9 cellular contexts compared by ENCODE assay signal in the genomic region with DNA sequence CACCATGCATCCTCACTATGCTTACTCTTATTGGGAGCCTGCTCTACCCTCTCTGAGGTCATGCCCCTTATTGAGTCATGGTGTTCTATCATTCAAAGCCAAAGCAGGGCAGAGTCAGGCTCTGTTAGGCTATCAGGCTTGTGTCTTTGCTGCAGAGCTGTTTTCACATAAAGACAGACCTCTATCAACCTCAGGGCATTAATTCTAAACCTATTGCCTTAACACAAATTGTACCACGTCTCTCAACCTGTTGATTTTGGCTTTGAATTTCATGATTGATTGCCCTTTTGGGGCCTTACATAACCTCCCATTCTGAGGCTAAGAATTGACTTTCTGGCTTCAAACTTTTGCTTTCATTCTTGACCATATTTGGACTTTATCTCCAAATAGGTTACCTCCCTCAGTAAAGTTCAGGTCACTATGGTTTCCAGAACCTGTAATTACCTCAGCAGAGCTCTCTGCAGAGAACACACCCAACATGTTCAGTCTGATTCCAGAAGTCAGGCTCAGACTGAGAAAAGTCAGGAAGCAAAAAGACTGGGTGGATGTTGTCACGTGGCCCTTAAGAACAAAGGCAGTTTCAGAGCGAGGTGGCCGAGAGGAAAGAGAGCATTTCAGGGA.
A peak's percentile ranks its signal among the peaks of the same experiment; 100 is the strongest.
DNase-seq lines count a peak whose midpoint lies in the region; ATAC-seq, FAIRE-seq and TF ChIP-seq lines count a peak whose summit lies in the region.
"Had no signal": no experiment of that assay in that cellular context is flagged by ENCODE, and none has a peak within 500 bp of the region (broad histone marks: within the 10 kb centered on the region; RNA-seq: fewer than 3 reads in every experiment).

No MANE protein-coding gene starts in this region.

- H3K4me3 ChIP-seq in SJSA1 (no peak overlapping the region), cardiac muscle cell (no peak overlapping the region)

- peaks cover 39% of the 10 kb centered on the region for H3K4me1 ChIP-seq in SJSA1 (replicated peaks)
- peaks cover 31% of the 10 kb centered on the region for H3K4me1 ChIP-seq in cardiac muscle cell (ENCODE audit: low read depth)

- TF ChIP-seq POLR2A in GM12892 (IDR thresholded peaks at IDR 0.05; ENCODE audit: low read depth, low read length), result no peak

- H3K27me3 ChIP-seq in SJSA1 (replicated peaks) (no peaks in the 10 kb centered on the region), cardiac muscle cell (no peaks in the 10 kb centered on the region)

- H3K36me3 ChIP-seq in SJSA1 (no peaks in the 10 kb centered on the region), cardiac muscle cell (no peaks in the 10 kb centered on the region)

- H3K9me3 ChIP-seq in SJSA1 (replicated peaks) (no peaks in the 10 kb centered on the region), cardiac muscle cell (ENCODE audit: low read depth) (no peaks in the 10 kb centered on the region)

- no peak for ATAC-seq in GM21825 (IDR thresholded peaks at IDR 0.05; ENCODE audit: unreplicated experiment)
- no peak for ATAC-seq in GM18873 (IDR thresholded peaks at IDR 0.05; ENCODE audit: low FRiP score, unreplicated experiment)

- no peak for TF ChIP-seq CTCF in cardiac muscle cell (IDR thresholded peaks at IDR 0.05; ENCODE audit: low read depth, low read length)

- DNase-seq in GM12892 (ENCODE audit: insufficient read length) (no peak), SJSA1 (ENCODE audit: low read depth in 1 of 2, low spot score in 2 of 2) (peak in 1 of 2 experiments; percentile 15), cardiac muscle cell (ENCODE audit: low read depth in 1 of 2, low spot score in 1 of 2) (peak; percentile 35 to 51), pulmonary artery endothelial cell (ENCODE audit: low read depth, low spot score) (peak; percentile 69), mesenteric fat pad (ENCODE audit: low spot score) (no peak), NCI-H146 treated with DMSO at 0.1 percent for 48 hours (lab: John Stamatoyannopoulos, UW; ENCODE audit: unreplicated experiment) (no peak)
- DNase-seq: activated CD4-positive, alpha-beta T cell treated with anti-CD3 and anti-CD28 coated beads, Interleukin-2, amount 10 ng/mL, durations not matched to agents 24 days and 14 days had no signal

- peak overlapping the region; percentile 32 for H3K27ac ChIP-seq in SJSA1
- H3K27ac ChIP-seq in cardiac muscle cell, result peak overlapping the region; percentile 96

- FAIRE-seq in GM12892 (lab: Jason Lieb, UNC), result peak; percentile 46

Comparison
In these comparisons a context has a peak if more than half of its experiments do, and no peak if none do; other contexts are left out.
1. DNase-seq: peak in cardiac muscle cell (2 of 2) and pulmonary artery endothelial cell (single experiment); none in GM12892 (single experiment), mesenteric fat pad (single experiment) and NCI-H146 treated with DMSO at 0.1 percent for 48 hours (single experiment).